8 cellular contexts compared by ENCODE assay signal in genomic region chr3:149657796-149658443, GRCh38. TPM values are rescaled to one million over a fixed set of nuclear protein-coding genes. Genes with fewer than 3 reads are reported as not detected.
DNase-seq lines count a peak whose midpoint lies in the region; ATAC-seq, FAIRE-seq and TF ChIP-seq lines count a peak whose summit lies in the region.

WWTR1 (minus strand) TSS chr3:149658025; CDS start chr3:149657306, 719 bp downstream.

- peak within 1 kb of the TSS; percentile 77 for H3K4me3 ChIP-seq in kidney epithelial cell (ENCODE audit: low read depth, low read length)

- TF ChIP-seq CTCF in kidney epithelial cell (IDR thresholded peaks at IDR 0.05; ENCODE audit: insufficient read depth, low read length, poor library complexity, severe bottlenecking): no peak

- in situ Hi-C loops in G401 (cut with HindIII; ENCODE audit: low sequenced_read_pairs): no loop called here

- FAIRE-seq in HTR-8/SVneo (lab: Jason Lieb, UNC): no peak
- FAIRE-seq in TTC549 (lab: Jason Lieb, UNC): peak; percentile 54

- peak; percentile 83 for ATAC-seq in GM21528 (IDR thresholded peaks at IDR 0.05; ENCODE audit: low FRiP score, unreplicated experiment)

- no peaks in the 10 kb centered on the region for H3K27me3 ChIP-seq in kidney epithelial cell (ENCODE audit: control insufficient read depth, insufficient read depth, low read length)

- DNase-seq in G401 (ENCODE audit: low spot score) (peak; percentile 72), HTR-8/SVneo (ENCODE audit: insufficient read length, low spot score) (peak; percentile 89), cortex of kidney (lab: John Stamatoyannopoulos, UW) (peak; percentile 56), kidney epithelial cell (ENCODE audit: low read depth) (peak; percentile 91), smooth muscle cell of the brain vasculature (ENCODE audit: low read depth, low spot score) (peak; percentile 88), SKM-1 (lab: John Stamatoyannopoulos, UW; ENCODE audit: unreplicated experiment) (no peak)

- no peaks in the 10 kb centered on the region for H3K36me3 ChIP-seq in kidney epithelial cell (ENCODE audit: control insufficient read depth, insufficient read depth, low read length)

RNA-seq across cellular contexts. Expression of gene WWTR1, which starts in this region (rescaled TPM):
- 16.1 and 28.2 TPM in 2 replicates for total RNA-seq in G401 (2014; rRNA removed; shearing (Covaris generic))
- 42.1 and 50.4 TPM in 2 replicates for total RNA-seq in kidney epithelial cell
